ENCODE assay signal across 34 cellular contexts in the genomic region with DNA sequence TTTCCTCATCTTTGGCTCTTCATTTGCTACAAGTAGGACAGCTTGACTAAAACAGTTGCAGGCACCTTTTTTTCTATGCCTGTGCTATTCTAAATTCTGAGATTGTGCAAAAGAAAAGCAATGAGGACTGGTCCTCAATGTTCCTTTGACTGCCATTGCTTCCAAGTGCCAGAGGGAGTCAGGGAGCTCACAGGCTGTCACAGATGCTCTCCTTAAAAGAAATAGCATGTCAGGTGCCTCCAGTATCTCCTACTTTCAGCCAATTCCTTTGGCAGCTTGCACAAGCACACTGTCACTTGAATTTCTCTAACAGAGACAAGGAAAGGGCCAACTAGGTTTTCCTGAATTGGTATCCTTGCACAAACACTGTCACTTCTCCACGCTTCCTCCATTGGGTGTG.
"Had no signal": no experiment of that assay in that cellular context is flagged by ENCODE, and none has a peak within 500 bp of the region (broad histone marks: within the 10 kb centered on the region; RNA-seq: fewer than 3 reads in every experiment).

No MANE protein-coding gene starts in this region.

- H3K9me3 ChIP-seq: ascending aorta had no signal

- DNase-seq: activated B cell treated with CpG ODN at 0.5 μM for 24 hours; activated CD4-positive, alpha-beta memory T cell treated with anti-CD3 and anti-CD28 coated beads for 36 hours; activated CD4-positive, alpha-beta T cell treated with anti-CD3 and anti-CD28 coated beads for 4 hours; activated CD4-positive, alpha-beta T cell treated with anti-CD3 and anti-CD28 coated beads, Interleukin-2, amount 10 ng/mL, durations not matched to agents 24 days and 14 days; activated CD4-positive, alpha-beta T cell treated with anti-CD3 and anti-CD28 coated beads, Interleukin-2, amount 50 U/mL, for 1 hour; activated CD4-positive, alpha-beta T cell treated with anti-CD3 and anti-CD28 coated beads, Interleukin-2, amount 50 U/mL, for 4 hours; activated CD4-positive, CD25-positive, alpha-beta regulatory T cell treated with anti-CD3 and anti-CD28 coated beads, Interleukin-2, amount 50 U/mL, for 72 hours; activated CD8-positive, alpha-beta memory T cell treated with anti-CD3 and anti-CD28 coated beads, Interleukin-2, amount 50 U/mL, for 4 hours; activated CD8-positive, alpha-beta T cell treated with anti-CD3 and anti-CD28 coated beads for 36 hours; activated effector memory CD4-positive, alpha-beta T cell treated with anti-CD3 and anti-CD28 coated beads, Interleukin-2, amount 50 U/mL, for 16 hours; activated gamma-delta T cell treated with Interleukin-2 at 50 U/mL for 16 hours; activated naive CD4-positive, alpha-beta T cell; activated naive CD4-positive, alpha-beta T cell treated with anti-CD3 and anti-CD28 coated beads for 36 hours; activated naive CD4-positive, alpha-beta T cell treated with anti-CD3 and anti-CD28 coated beads, Interleukin-2, amount 50 U/mL, for 16 hours; activated naive CD8-positive, alpha-beta T cell treated with anti-CD3 and anti-CD28 coated beads, Interleukin-2, amount 10 ng/mL, durations not matched to agents 7 days and 5 days; activated naive CD8-positive, alpha-beta T cell treated with anti-CD3 and anti-CD28 coated beads, Interleukin-2, amount 50 U/mL, for 24 hours; activated T-cell treated with anti-CD3 and anti-CD28 coated beads for 4 hours; activated T-cell treated with anti-CD3 and anti-CD28 coated beads, Interleukin-2, amount 50 U/mL, for 1 hour; activated T-cell treated with anti-CD3 and anti-CD28 coated beads, Interleukin-2, amount 50 U/mL, for 4 hours; activated T-cell treated with anti-CD3 and anti-CD28 coated beads, Interleukin-2, amount 50 U/mL, for 72 hours; amygdala; central memory CD4-positive, alpha-beta T cell; cerebellar nuclear complex; T-helper 1 cell; T-helper 2 cell; T-helper 9 cell had no signal

- H3K27ac ChIP-seq: ascending aorta, VCaP had no signal

- H3K36me3 ChIP-seq: ascending aorta had no signal

- H3K4me3 ChIP-seq: ascending aorta had no signal

- H3K27me3 Mint-ChIP-seq: activated B cell treated with CpG ODN at 0.5 μM for 24 hours; activated CD4-positive, alpha-beta memory T cell treated with anti-CD3 and anti-CD28 coated beads for 36 hours; activated CD4-positive, alpha-beta T cell treated with anti-CD3 and anti-CD28 coated beads, Interleukin-2, amount 10 ng/mL, durations not matched to agents 24 days and 14 days; activated CD8-positive, alpha-beta T cell treated with anti-CD3 and anti-CD28 coated beads for 36 hours; activated naive CD8-positive, alpha-beta T cell treated with anti-CD3 and anti-CD28 coated beads, Interleukin-2, amount 10 ng/mL, durations not matched to agents 7 days and 5 days; activated T-helper 17 cell treated with anti-CD3 and anti-CD28 coated beads, Interleukin-2, amount 50 U/mL, for 72 hours; brain had no signal

- H3K4me1 Mint-ChIP-seq: activated B cell treated with CpG ODN at 0.5 μM for 24 hours; activated CD4-positive, alpha-beta T cell treated with anti-CD3 and anti-CD28 coated beads, Interleukin-2, amount 10 ng/mL, durations not matched to agents 24 days and 14 days; activated naive CD8-positive, alpha-beta T cell treated with anti-CD3 and anti-CD28 coated beads, Interleukin-2, amount 50 U/mL, for 24 hours; activated T-helper 17 cell treated with anti-CD3 and anti-CD28 coated beads, Interleukin-2, amount 50 U/mL, for 72 hours; brain had no signal

- H3K27ac Mint-ChIP-seq: activated B cell treated with CpG ODN at 0.5 μM for 24 hours; activated CD4-positive, alpha-beta memory T cell treated with anti-CD3 and anti-CD28 coated beads for 36 hours; activated CD4-positive, alpha-beta T cell treated with anti-CD3 and anti-CD28 coated beads, Interleukin-2, amount 10 ng/mL, durations not matched to agents 24 days and 14 days; activated CD8-positive, alpha-beta T cell treated with anti-CD3 and anti-CD28 coated beads for 36 hours; activated naive CD4-positive, alpha-beta T cell treated with anti-CD3 and anti-CD28 coated beads for 36 hours; activated naive CD4-positive, alpha-beta T cell treated with anti-CD3 and anti-CD28 coated beads, Interleukin-2, amount 50 U/mL, for 72 hours; activated naive CD8-positive, alpha-beta T cell treated with anti-CD3 and anti-CD28 coated beads, Interleukin-2, amount 10 ng/mL, durations not matched to agents 7 days and 5 days; activated naive CD8-positive, alpha-beta T cell treated with anti-CD3 and anti-CD28 coated beads, Interleukin-2, amount 50 U/mL, for 24 hours; activated T-cell treated with anti-CD3 and anti-CD28 coated beads, Interleukin-2, amount 50 U/mL, for 72 hours; activated T-helper 1 cell treated with anti-CD3 and anti-CD28 coated beads, Interleukin-12 subunit alpha, Interleukin-12 subunit beta, Interleukin-2, Interleukin-4 antibody, amounts not matched to agents 30 ng/mL and 10 ng/mL and 1 ng/mL, durations not matched to agents 14 hours and 24 hours and 36 hours; activated T-helper 17 cell treated with anti-CD3 and anti-CD28 coated beads, Interleukin-2, amount 50 U/mL, for 72 hours; brain; T-helper 1 cell treated with Interleukin-12 subunit alpha and Interleukin-12 subunit beta and Interleukin-4 antibody, amounts not matched to agents 30 μg/mL and 1 μg/mL, for 36 hours; T-helper 2 cell treated with Interferon-gamma antibody and Interleukin-4, amounts not matched to agents 5 μg/mL and 100 μg/mL, for 36 hours had no signal

- H3K4me3 Mint-ChIP-seq: activated B cell treated with CpG ODN at 0.5 μM for 24 hours; activated CD4-positive, alpha-beta memory T cell treated with anti-CD3 and anti-CD28 coated beads for 36 hours; activated CD4-positive, alpha-beta T cell treated with anti-CD3 and anti-CD28 coated beads, Interleukin-2, amount 10 ng/mL, durations not matched to agents 24 days and 14 days; activated CD8-positive, alpha-beta T cell treated with anti-CD3 and anti-CD28 coated beads for 36 hours; activated naive CD4-positive, alpha-beta T cell treated with anti-CD3 and anti-CD28 coated beads for 36 hours; activated naive CD8-positive, alpha-beta T cell treated with anti-CD3 and anti-CD28 coated beads, Interleukin-2, amount 10 ng/mL, durations not matched to agents 7 days and 5 days; activated naive CD8-positive, alpha-beta T cell treated with anti-CD3 and anti-CD28 coated beads, Interleukin-2, amount 50 U/mL, for 24 hours; activated T-cell treated with anti-CD3 and anti-CD28 coated beads, Interleukin-2, amount 50 U/mL, for 4 hours; activated T-cell treated with anti-CD3 and anti-CD28 coated beads, Interleukin-2, amount 50 U/mL, for 72 hours; activated T-helper 1 cell treated with anti-CD3 and anti-CD28 coated beads, Interleukin-12 subunit alpha, Interleukin-12 subunit beta, Interleukin-2, Interleukin-4 antibody, amounts not matched to agents 30 ng/mL and 10 ng/mL and 1 ng/mL, durations not matched to agents 14 hours and 24 hours and 36 hours; activated T-helper 17 cell treated with anti-CD3 and anti-CD28 coated beads, Interleukin-2, amount 50 U/mL, for 72 hours; brain; T-helper 1 cell treated with Interleukin-12 subunit alpha and Interleukin-12 subunit beta and Interleukin-4 antibody, amounts not matched to agents 30 μg/mL and 1 μg/mL, for 36 hours; T-helper 2 cell treated with Interferon-gamma antibody and Interleukin-4, amounts not matched to agents 5 μg/mL and 100 μg/mL, for 36 hours had no signal

- H3K4me1 ChIP-seq: ascending aorta had no signal

- ATAC-seq: activated CD8-positive, alpha-beta T cell treated with anti-CD3 and anti-CD28 coated beads for 36 hours; activated naive CD4-positive, alpha-beta T cell treated with anti-CD3 and anti-CD28 coated beads, Interleukin-2, amount 50 U/mL, for 72 hours; activated naive CD8-positive, alpha-beta T cell treated with anti-CD3 and anti-CD28 coated beads, Interleukin-2, amount 50 U/mL, for 24 hours; activated T-cell treated with anti-CD3 and anti-CD28 coated beads, Interleukin-2, amount 50 U/mL, for 4 hours; activated T-cell treated with anti-CD3 and anti-CD28 coated beads, Interleukin-2, amount 50 U/mL, for 72 hours; activated T-helper 17 cell treated with anti-CD3 and anti-CD28 coated beads, Interleukin-2, amount 50 U/mL, for 72 hours had no signal

- H3K36me3 Mint-ChIP-seq: activated CD4-positive, alpha-beta memory T cell treated with anti-CD3 and anti-CD28 coated beads for 36 hours; brain had no signal

- H3K27me3 ChIP-seq: ascending aorta had no signal
